ENCODE assay signal across 7 cellular contexts in genomic region chr20:49583669-49584417, GRCh38.
A peak's percentile ranks its signal among the peaks of the same experiment; 100 is the strongest.
DNase-seq lines count a peak whose midpoint lies in the region; TF ChIP-seq lines count a peak whose summit lies in the region.

No MANE protein-coding gene starts in this region.

- H3K9ac ChIP-seq in HUES48 (ENCODE audit: low read depth, low read length), result no peak overlapping the region

- peak; percentile 18 for DNase-seq in RPMI8226
- DNase-seq in fibroblast of mammary gland (ENCODE audit: low read depth), result peak; percentile 88
- peak in 6 of 10 donors; percentile 37 to 92 (median 52) for DNase-seq in posterior cingulate gyrus
- no peak for DNase-seq in NCI-H187 (lab: John Stamatoyannopoulos, UW)
- DNase-seq in NK-92 (lab: John Stamatoyannopoulos, UW; ENCODE audit: unreplicated experiment), result no peak
- no peak for DNase-seq in COLO829 (ENCODE audit: low spot score)

- H3K9me3 ChIP-seq in HUES48 (ENCODE audit: control insufficient read depth, insufficient read depth, low read length), result no peaks in the 10 kb centered on the region

- H3K27ac ChIP-seq in HUES48 (ENCODE audit: low read depth, low read length), result peak overlapping the region; percentile 45

- H3K27me3 ChIP-seq in HUES48 (ENCODE audit: control insufficient read depth, insufficient read depth, low read length), result no peaks in the 10 kb centered on the region

- H3K4me1 ChIP-seq in HUES48 (ENCODE audit: control insufficient read depth, insufficient read depth, low read length), result peaks cover 5% of the 10 kb centered on the region; the same call in 1 of the 2 replicates

- intact Hi-C loops in posterior cingulate gyrus (cut with DNase I), result no loop called here

- H3K4me3 ChIP-seq in HUES48 (ENCODE audit: low read depth, low read length) (no peak overlapping the region), fibroblast of mammary gland (ENCODE audit: control insufficient read depth, low read depth, low read length) (no peak overlapping the region)

- no peak for TF ChIP-seq CTCF in fibroblast of mammary gland (conservative IDR thresholded peaks at IDR 0.05; ENCODE audit: control insufficient read depth, insufficient read depth, low read depth, low read length)

- no peaks in the 10 kb centered on the region for H3K36me3 ChIP-seq in HUES48 (ENCODE audit: control insufficient read depth, insufficient read depth, low read length)

Comparison
In these comparisons a context has a peak if more than half of its experiments do, and no peak if none do; other contexts are left out.
1. DNase-seq: peak in RPMI8226 (single experiment), fibroblast of mammary gland (single experiment) and posterior cingulate gyrus (6 of 10); none in NCI-H187 (0 of 2), NK-92 (single experiment) and COLO829 (single experiment).